Comparison of ENCODE assay signal across 8 cellular contexts in genomic region chr12:114508529-114509129, GRCh38.
A peak's percentile ranks its signal among the peaks of the same experiment; 100 is the strongest.
DNase-seq lines count a peak whose midpoint lies in the region; ATAC-seq and TF ChIP-seq lines count a peak whose summit lies in the region.

No MANE protein-coding gene starts in this region.

- no peaks in the 10 kb centered on the region for H3K79me2 ChIP-seq in parathyroid adenoma

- H3K27me3 ChIP-seq in SJSA1 (replicated peaks) (peaks cover 14% of the 10 kb centered on the region), parathyroid adenoma (ENCODE audit: control insufficient read depth, insufficient read depth, low read length) (no peaks in the 10 kb centered on the region), upper lobe of left lung (no peaks in the 10 kb centered on the region)

- no peak overlapping the region for H3K4me2 ChIP-seq in parathyroid adenoma (ENCODE audit: low read length)

- peak; percentile 34 for DNase-seq in GM12864 (ENCODE audit: low read depth)
- DNase-seq in LNCaP clone FGC (ENCODE audit: low read depth): peak; percentile 51
- DNase-seq in SJSA1 (ENCODE audit: low read depth in 1 of 2, low spot score in 2 of 2): peak; percentile 33 to 52
- DNase-seq in activated effector memory CD4-positive, alpha-beta T cell treated with anti-CD3 and anti-CD28 coated beads, Interleukin-2, amount 50 U/mL, for 16 hours: peak; percentile 82
- DNase-seq in germinal center (ENCODE audit: low spot score): peak; percentile 53
- peak in 1 of 2 donors; percentile 74 for DNase-seq in upper lobe of left lung

- no peak overlapping the region for H2AFZ ChIP-seq in parathyroid adenoma

- peak; percentile 76 to 83 for ATAC-seq in upper lobe of left lung (ENCODE audit: low FRiP score in 2 of 2)
- no peak for ATAC-seq in GM19467 (IDR thresholded peaks at IDR 0.05; ENCODE audit: unreplicated experiment)

- H3K27ac ChIP-seq in SJSA1 (no peak overlapping the region), parathyroid adenoma (no peak overlapping the region), upper lobe of left lung (no peak overlapping the region)

- no peak for TF ChIP-seq POLR2A in upper lobe of left lung (IDR thresholded peaks at IDR 0.05)

- H3K36me3 ChIP-seq in SJSA1: no peaks in the 10 kb centered on the region
- no peaks in the 10 kb centered on the region for H3K36me3 ChIP-seq in parathyroid adenoma (ENCODE audit: control insufficient read depth, insufficient read depth, low read length)
- no peaks in the 10 kb centered on the region for H3K36me3 ChIP-seq in upper lobe of left lung

- H3K4me3 ChIP-seq in GM12864 (ENCODE audit: low read depth, low read length) (no peak overlapping the region), LNCaP clone FGC (ENCODE audit: low read depth, low read length) (no peak overlapping the region), SJSA1 (no peak overlapping the region), parathyroid adenoma (ENCODE audit: low read depth, low read length) (no peak overlapping the region), upper lobe of left lung (no peak overlapping the region)

- no peak for TF ChIP-seq EP300 in upper lobe of left lung (IDR thresholded peaks at IDR 0.05)

- no peak overlapping the region for H3K9ac ChIP-seq in parathyroid adenoma

- TF ChIP-seq CTCF in GM12864 (IDR thresholded peaks at IDR 0.05; ENCODE audit: low read depth, low read length, missing control alignments) (peak; percentile 74), LNCaP clone FGC (IDR thresholded peaks at IDR 0.05; ENCODE audit: control insufficient read depth, extremely low read depth, insufficient read depth) (peak; percentile 85), parathyroid adenoma (IDR thresholded peaks at IDR 0.05) (peak; percentile 70), upper lobe of left lung (IDR thresholded peaks at IDR 0.05) (peak; percentile 58 to 75 (median 68))

- WGBS in upper lobe of left lung, 2 donors: 32 to 35% methylated on average over 8 of the region's 8 CpGs

- H3K4me1 ChIP-seq in SJSA1 (replicated peaks) (no peaks in the 10 kb centered on the region), parathyroid adenoma (no peaks in the 10 kb centered on the region), upper lobe of left lung (no peaks in the 10 kb centered on the region)

- H3K9me3 ChIP-seq in SJSA1 (replicated peaks): 0 out of 2 replicates have a peak, but pooled peaks cover 2% of the 10 kb centered on the region
- no peaks in the 10 kb centered on the region for H3K9me3 ChIP-seq in parathyroid adenoma (ENCODE audit: control insufficient read depth, low read length)
- H3K9me3 ChIP-seq in upper lobe of left lung: no peaks in the 10 kb centered on the region
